8 cellular contexts compared by ENCODE assay signal in genomic region chr1:6580119-6580587, GRCh38. TPM values are rescaled to one million over a fixed set of nuclear protein-coding genes. Genes with fewer than 3 reads are reported as not detected.
DNase-seq lines count a peak whose midpoint lies in the region; ATAC-seq and TF ChIP-seq lines count a peak whose summit lies in the region.

No MANE protein-coding gene starts in this region.

- intact Hi-C loops in left colon (cut with DNase I, micrococcal nuclease): no loop called here

- peak; percentile 13 for DNase-seq in KG1 (lab: John Stamatoyannopoulos, UW)
- no peak for DNase-seq in astrocyte of the spinal cord (ENCODE audit: low read depth, low spot score)
- no peak for DNase-seq in left colon
- no peak for DNase-seq in SKM-1 treated with dmso at 0.1 percent for 144 hours (lab: John Stamatoyannopoulos, UW; ENCODE audit: unreplicated experiment)
- DNase-seq in DMS114 treated with DMSO at 0.1 percent for 48 hours (lab: John Stamatoyannopoulos, UW; ENCODE audit: unreplicated experiment): no peak

- 1% methylated on average over 30 of the region's 30 CpGs for WGBS in thymus

- in situ Hi-C loops in astrocyte of the spinal cord (cut with HindIII; ENCODE audit: low sequenced_read_pairs): no loop called here

- H3K9me3 ChIP-seq in DOHH2 (ENCODE audit: control insufficient read depth, insufficient read depth, low read length): no peaks in the 10 kb centered on the region
- no peaks in the 10 kb centered on the region for H3K9me3 ChIP-seq in thymus (ENCODE audit: control insufficient read depth)

- H3K79me2 ChIP-seq in DOHH2 (ENCODE audit: control insufficient read depth, low read length): peaks cover 33% of the 10 kb centered on the region

- H3K4me1 ChIP-seq in DOHH2 (ENCODE audit: control insufficient read depth, low read length): peaks cover 28% of the 10 kb centered on the region
- H3K4me1 ChIP-seq in thymus (ENCODE audit: control insufficient read depth, insufficient read depth, low read length): peaks cover 17% of the 10 kb centered on the region

- TF ChIP-seq CTCF in DOHH2 (IDR thresholded peaks at IDR 0.05; ENCODE audit: low read depth, low read length, poor library complexity, severe bottlenecking) (no peak), astrocyte of the spinal cord (IDR thresholded peaks at IDR 0.05; ENCODE audit: low read depth, low read length) (no peak)

- H3K4me2 ChIP-seq in DOHH2 (ENCODE audit: low read length): peak overlapping the region; percentile 84

- ATAC-seq in left colon (peak; percentile 42), HG02840 (IDR thresholded peaks at IDR 0.05; ENCODE audit: low FRiP score, unreplicated experiment) (no peak)

- peaks cover 3% of the 10 kb centered on the region; the same call in 1 of the 2 replicates for H4K20me1 ChIP-seq in DOHH2 (ENCODE audit: control insufficient read depth, insufficient read depth, low read depth, low read length)

- H3K27me3 ChIP-seq in DOHH2 (ENCODE audit: control insufficient read depth, low read length): no peaks in the 10 kb centered on the region
- H3K27me3 ChIP-seq in thymus (ENCODE audit: control insufficient read depth, insufficient read depth): no peaks in the 10 kb centered on the region

- H3K9me2 ChIP-seq in DOHH2 (replicated peaks; ENCODE audit: control insufficient read depth, low read length): no peaks in the 10 kb centered on the region

- no peaks in the 10 kb centered on the region for H3F3A ChIP-seq in DOHH2 (ENCODE audit: control insufficient read depth, insufficient read depth)

- H3K4me3 ChIP-seq in DOHH2 (ENCODE audit: low read length): peak overlapping the region; percentile 81
- peak overlapping the region; percentile 83 for H3K4me3 ChIP-seq in astrocyte of the spinal cord (ENCODE audit: low read depth, low read length)
- peak overlapping the region; percentile 89 for H3K4me3 ChIP-seq in thymus (ENCODE audit: low read length)

- H3K27ac ChIP-seq in DOHH2 (ENCODE audit: low read depth, low read length) (peak overlapping the region; percentile 46), thymus (ENCODE audit: low read depth) (peak overlapping the region; percentile 88)

- peaks cover 14% of the 10 kb centered on the region for H3K36me3 ChIP-seq in DOHH2 (ENCODE audit: control insufficient read depth, low read length)
- peaks cover 3% of the 10 kb centered on the region for H3K36me3 ChIP-seq in thymus (ENCODE audit: control insufficient read depth, insufficient read depth)

RNA-seq across cellular contexts. Expression of gene ZBTB48, which starts 0.4 kb away (rescaled TPM):
- total RNA-seq in left colon: 10 to 100 TPM; 32.4 to 43.2 TPM
- 124 TPM for polyA plus RNA-seq in thymus

RNA-seq across cellular contexts. Expression of gene KLHL21, which starts 22.5 kb away (rescaled TPM):
- 10 to 100 TPM in 1 of 2 donors, 1 to 10 TPM in 1; 8.0 to 14.0 TPM for total RNA-seq in left colon
- polyA plus RNA-seq in thymus: 13.6 TPM

RNA-seq across cellular contexts. Expression of gene TAS1R1, which starts 25.0 kb away (rescaled TPM):
- total RNA-seq in left colon: under 1 TPM in 1 of 2 donors, not detected in 1; 0.14 TPM
- not detected for polyA plus RNA-seq in thymus

RNA-seq across cellular contexts. Expression of gene NOL9, which starts 25.8 kb away (rescaled TPM):
- 10 to 100 TPM; 18.3 to 18.5 TPM for total RNA-seq in left colon
- polyA plus RNA-seq in thymus: 8.6 TPM

RNA-seq across cellular contexts. Expression of gene PHF13, which starts 33.4 kb away (rescaled TPM):
- total RNA-seq in left colon: 10 to 100 TPM in 1 of 2 donors, 1 to 10 TPM in 1; 6.7 to 11.2 TPM
- 11.4 TPM for polyA plus RNA-seq in thymus
